8 cellular contexts compared by ENCODE assay signal in the genomic region with DNA sequence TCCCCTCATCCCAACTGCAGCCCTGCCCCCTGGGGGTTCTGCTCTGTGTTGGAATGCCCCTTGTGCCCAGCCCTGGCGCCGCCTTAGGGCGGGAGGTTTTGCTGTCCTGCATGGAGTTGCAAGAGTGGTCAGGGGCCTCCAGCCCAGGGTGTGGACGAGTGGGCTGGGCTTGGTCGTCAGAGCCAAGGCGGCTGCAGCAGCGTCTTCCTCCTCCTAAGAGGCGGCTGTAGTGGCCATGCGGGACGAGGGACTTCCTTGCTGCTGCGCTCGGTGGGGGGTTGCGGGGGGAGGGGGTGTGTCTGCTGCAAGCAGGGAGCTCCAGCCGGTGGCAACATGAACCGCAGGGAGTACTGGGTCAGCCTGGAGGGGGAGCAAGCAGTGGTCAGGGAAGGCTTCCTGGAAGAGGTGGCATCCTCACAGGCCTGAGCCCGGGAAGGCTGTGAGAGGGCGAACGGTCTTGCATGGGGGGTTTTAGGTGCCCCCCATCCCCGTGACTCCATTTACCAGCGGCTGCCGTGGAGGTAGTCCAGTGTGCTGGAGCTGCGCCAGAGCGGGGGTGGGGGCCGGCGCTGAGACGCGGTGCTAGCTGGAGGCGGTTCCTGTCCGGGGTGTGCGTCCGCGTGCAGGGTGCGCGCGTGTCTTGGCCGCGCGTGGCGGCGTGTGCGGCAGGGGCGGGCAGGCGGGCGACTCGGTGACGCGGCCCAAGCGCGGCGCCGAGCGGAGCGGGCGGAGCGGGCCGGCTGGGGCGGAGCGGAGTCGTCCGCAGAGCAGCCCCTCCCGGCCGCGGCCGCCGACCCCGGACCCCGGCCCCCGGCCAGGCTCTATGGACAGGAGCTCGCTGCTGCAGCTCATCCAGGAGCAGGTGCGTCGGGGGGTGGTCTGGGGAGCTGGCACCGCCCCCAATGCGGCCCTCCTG. TPM values are rescaled to one million over a fixed set of nuclear protein-coding genes. Genes with fewer than 3 reads are reported as not detected.
DNase-seq lines count a peak whose midpoint lies in the region; ATAC-seq, FAIRE-seq and TF ChIP-seq lines count a peak whose summit lies in the region.

Gene RHBDL1 (plus strand): TSS at position 704 of the 916 bp plus-strand sequence. CDS start 120 bp downstream, at position 824.

- H3K27me3 Mint-ChIP-seq in chondrocyte (ENCODE audit: low read depth), result no peaks in the 10 kb centered on the region
- H3K27me3 Mint-ChIP-seq in T-helper 2 cell treated with Interferon-gamma antibody and Interleukin-4, amounts not matched to agents 5 μg/mL and 100 μg/mL, for 36 hours (ENCODE audit: low read depth), result peaks cover 4% of the 10 kb centered on the region

- H3K4me3 Mint-ChIP-seq in chondrocyte (ENCODE audit: unreplicated experiment), result peak within 1 kb of the TSS; percentile 57
- no peak within 1 kb of the TSS for H3K4me3 Mint-ChIP-seq in T-helper 2 cell treated with Interferon-gamma antibody and Interleukin-4, amounts not matched to agents 5 μg/mL and 100 μg/mL, for 36 hours

- DNase-seq in AG10803 (ENCODE audit: low read depth) (peak; percentile 29), HL-60 (ENCODE audit: low read depth in 1 of 2, low spot score in 1 of 2) (peak; percentile 64 to 76), chondrocyte (ENCODE audit: low spot score) (no peak), D721Med (ENCODE audit: insufficient read length, low spot score) (no peak), NCI-H1105 (lab: John Stamatoyannopoulos, UW) (no peak)
- DNase-seq in T-helper 2 cell treated with Interferon-gamma antibody and Interleukin-4, amounts not matched to agents 5 μg/mL and 100 μg/mL, for 36 hours (ENCODE audit: low spot score), result no peak

- H3K4me3 ChIP-seq in AG10803 (ENCODE audit: low read length), result peak within 1 kb of the TSS; percentile 49
- peak within 1 kb of the TSS; percentile 19; the same call in 1 of the 2 replicates for H3K4me3 ChIP-seq in HL-60 (replicated peaks; ENCODE audit: insufficient read depth, low read length)
- peak within 1 kb of the TSS; percentile 22 for H3K4me3 ChIP-seq in mesodermal cell (ENCODE audit: extremely low read depth, insufficient read depth, low read length, poor library complexity, severe bottlenecking)

- peaks cover 14% of the 10 kb centered on the region for H3K4me1 Mint-ChIP-seq in chondrocyte (ENCODE audit: low read depth)
- H3K4me1 Mint-ChIP-seq in T-helper 2 cell treated with Interferon-gamma antibody and Interleukin-4, amounts not matched to agents 5 μg/mL and 100 μg/mL, for 36 hours (ENCODE audit: low read depth), result peaks cover 3% of the 10 kb centered on the region

- H3K9me3 ChIP-seq in mesodermal cell (ENCODE audit: control insufficient read depth, low read length), result no peaks in the 10 kb centered on the region

- H3K4me1 ChIP-seq in mesodermal cell (ENCODE audit: control insufficient read depth, insufficient read depth, low read length, poor library complexity, severe bottlenecking), result peaks cover 10% of the 10 kb centered on the region

- H3K9me3 Mint-ChIP-seq in chondrocyte (ENCODE audit: low read depth), result no peaks in the 10 kb centered on the region
- no peaks in the 10 kb centered on the region for H3K9me3 Mint-ChIP-seq in T-helper 2 cell treated with Interferon-gamma antibody and Interleukin-4, amounts not matched to agents 5 μg/mL and 100 μg/mL, for 36 hours

- peaks cover 38% of the 10 kb centered on the region for H3K36me3 ChIP-seq in mesodermal cell (ENCODE audit: control insufficient read depth, insufficient read depth, low read length)

- TF ChIP-seq CTCF in AG10803 (conservative IDR thresholded peaks at IDR 0.05; ENCODE audit: low read length) (no peak), HL-60 (IDR thresholded peaks at IDR 0.05; ENCODE audit: insufficient read depth, low read length) (no peak), chondrocyte (IDR thresholded peaks at IDR 0.05) (no peak), D721Med (IDR thresholded peaks at IDR 0.05; ENCODE audit: insufficient read depth, missing control alignments) (no peak)

- no peak for FAIRE-seq in D721Med (lab: Jason Lieb, UNC)

- H3K36me3 Mint-ChIP-seq in chondrocyte (ENCODE audit: low read depth), result peaks cover 2% of the 10 kb centered on the region
- peaks cover 3% of the 10 kb centered on the region for H3K36me3 Mint-ChIP-seq in T-helper 2 cell treated with Interferon-gamma antibody and Interleukin-4, amounts not matched to agents 5 μg/mL and 100 μg/mL, for 36 hours (ENCODE audit: low read depth)

- H3K27ac Mint-ChIP-seq in chondrocyte (ENCODE audit: unreplicated experiment), result no peak within 1 kb of the TSS
- H3K27ac Mint-ChIP-seq in T-helper 2 cell treated with Interferon-gamma antibody and Interleukin-4, amounts not matched to agents 5 μg/mL and 100 μg/mL, for 36 hours, result no peak within 1 kb of the TSS

- ATAC-seq in HG03354 (IDR thresholded peaks at IDR 0.05; ENCODE audit: poor library complexity, severe bottlenecking, unreplicated experiment), result no peak

- 9 to 11% methylated on average over 41 to 64 of the region's 73 CpGs for WGBS in mesodermal cell (ENCODE audit: insufficient coverage in 2 of 2), 2 experiments

- H3K27me3 ChIP-seq in HL-60 (ENCODE audit: insufficient read depth, poor library complexity, severe bottlenecking), result no peaks in the 10 kb centered on the region

- no peak within 1 kb of the TSS for H3K27ac ChIP-seq in HL-60 (replicated peaks)
- no peak within 1 kb of the TSS for H3K27ac ChIP-seq in mesodermal cell (ENCODE audit: low read depth, low read length, severe bottlenecking)

RNA-seq across cellular contexts. Expression of gene RHBDL1, which starts in this region (rescaled TPM):
- total RNA-seq in chondrocyte, result 1.9 to 3.5 TPM (median 3.0 TPM) in 3 replicates
- 2.4 TPM for polyA plus RNA-seq in mesodermal cell (2013, experiment 1 of 2)
- polyA plus RNA-seq in mesodermal cell (2013, experiment 2 of 2), result 2.9 TPM

Comparison
In these comparisons a context has a peak if more than half of its experiments do, and no peak if none do; other contexts are left out.
1. DNase-seq: peak in AG10803 (single experiment) and HL-60 (2 of 2); none in chondrocyte (single experiment), D721Med (single experiment), T-helper 2 cell treated with Interferon-gamma antibody and Interleukin-4, amounts not matched to agents 5 μg/mL and 100 μg/mL, for 36 hours (single experiment) and NCI-H1105 (single experiment).
2. Peak in every context shown above with its lines, with median percentiles within 50 percentile points of each other: H3K4me3 ChIP-seq.